In genomic region chr12:95513599-95513998, GRCh38 we compare ENCODE assay signal across 4 cellular contexts.
TF ChIP-seq lines count a peak whose summit lies in the region.

No MANE protein-coding gene starts in this region.

TF ChIP-seq in GM12891, 5 proteins besides CTCF, POLR2A, EP300 and RAD21:
- no peak for TF ChIP-seq TAF1 (IDR thresholded peaks at IDR 0.05; ENCODE audit: low read depth, low read length)

TF ChIP-seq in GM23338, 12 proteins besides CTCF, POLR2A, EP300 and RAD21 (continues in another document):
- TF ChIP-seq EZH2 (IDR thresholded peaks at IDR 0.05; ENCODE audit: low read depth, unreplicated experiment) (no peak), STAT1 (IDR thresholded peaks at IDR 0.05; ENCODE audit: unreplicated experiment) (no peak), POLR2AphosphoS5 (IDR thresholded peaks at IDR 0.05; ENCODE audit: low read depth) (no peak), NANOG (IDR thresholded peaks at IDR 0.05; ENCODE audit: borderline replicate concordance) (no peak), EZH2phosphoT487 (IDR thresholded peaks at IDR 0.05; ENCODE audit: unreplicated experiment) (no peak), ZNF114 (CRISPR knock-in tag; IDR thresholded peaks at IDR 0.05) (no peak), ETS1 (IDR thresholded peaks at IDR 0.05) (no peak), JUNB (IDR thresholded peaks at IDR 0.05; ENCODE audit: unreplicated experiment) (no peak), CREB1 (CRISPR knock-in tag; IDR thresholded peaks at IDR 0.05; ENCODE audit: low read depth) (no peak), ZNF331 (CRISPR knock-in tag; IDR thresholded peaks at IDR 0.05; ENCODE audit: low read depth) (no peak)
- TF ChIP-seq, protein P1, sequence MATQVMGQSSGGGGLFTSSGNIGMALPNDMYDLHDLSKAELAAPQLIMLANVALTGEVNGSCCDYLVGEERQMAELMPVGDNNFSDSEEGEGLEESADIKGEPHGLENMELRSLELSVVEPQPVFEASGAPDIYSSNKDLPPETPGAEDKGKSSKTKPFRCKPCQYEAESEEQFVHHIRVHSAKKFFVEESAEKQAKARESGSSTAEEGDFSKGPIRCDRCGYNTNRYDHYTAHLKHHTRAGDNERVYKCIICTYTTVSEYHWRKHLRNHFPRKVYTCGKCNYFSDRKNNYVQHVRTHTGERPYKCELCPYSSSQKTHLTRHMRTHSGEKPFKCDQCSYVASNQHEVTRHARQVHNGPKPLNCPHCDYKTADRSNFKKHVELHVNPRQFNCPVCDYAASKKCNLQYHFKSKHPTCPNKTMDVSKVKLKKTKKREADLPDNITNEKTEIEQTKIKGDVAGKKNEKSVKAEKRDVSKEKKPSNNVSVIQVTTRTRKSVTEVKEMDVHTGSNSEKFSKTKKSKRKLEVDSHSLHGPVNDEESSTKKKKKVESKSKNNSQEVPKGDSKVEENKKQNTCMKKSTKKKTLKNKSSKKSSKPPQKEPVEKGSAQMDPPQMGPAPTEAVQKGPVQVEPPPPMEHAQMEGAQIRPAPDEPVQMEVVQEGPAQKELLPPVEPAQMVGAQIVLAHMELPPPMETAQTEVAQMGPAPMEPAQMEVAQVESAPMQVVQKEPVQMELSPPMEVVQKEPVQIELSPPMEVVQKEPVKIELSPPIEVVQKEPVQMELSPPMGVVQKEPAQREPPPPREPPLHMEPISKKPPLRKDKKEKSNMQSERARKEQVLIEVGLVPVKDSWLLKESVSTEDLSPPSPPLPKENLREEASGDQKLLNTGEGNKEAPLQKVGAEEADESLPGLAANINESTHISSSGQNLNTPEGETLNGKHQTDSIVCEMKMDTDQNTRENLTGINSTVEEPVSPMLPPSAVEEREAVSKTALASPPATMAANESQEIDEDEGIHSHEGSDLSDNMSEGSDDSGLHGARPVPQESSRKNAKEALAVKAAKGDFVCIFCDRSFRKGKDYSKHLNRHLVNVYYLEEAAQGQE (IDR thresholded peaks at IDR 0.05; ENCODE audit: unreplicated experiment), result no peak

TF ChIP-seq in HEK293, 187 proteins besides CTCF, POLR2A, EP300 and RAD21:
- TF ChIP-seq ZNF558 (tag by site-specific recombination; IDR thresholded peaks at IDR 0.05), result peak; percentile 98
- TF ChIP-seq ZNF404 (tag by site-specific recombination; IDR thresholded peaks at IDR 0.05), result no peak

TF ChIP-seq in GM12878, 131 proteins besides CTCF, POLR2A, EP300 and RAD21:
- TF ChIP-seq KLF5 (IDR thresholded peaks at IDR 0.05; ENCODE audit: partially characterized antibody), result no peak
- TF ChIP-seq SMAD5 (IDR thresholded peaks at IDR 0.05; ENCODE audit: low read depth), result no peak
- TF ChIP-seq HSF1 (IDR thresholded peaks at IDR 0.05; ENCODE audit: low read depth, low read length), result no peak
- TF ChIP-seq NR2C1 (IDR thresholded peaks at IDR 0.05), result no peak
- TF ChIP-seq, protein P2, sequence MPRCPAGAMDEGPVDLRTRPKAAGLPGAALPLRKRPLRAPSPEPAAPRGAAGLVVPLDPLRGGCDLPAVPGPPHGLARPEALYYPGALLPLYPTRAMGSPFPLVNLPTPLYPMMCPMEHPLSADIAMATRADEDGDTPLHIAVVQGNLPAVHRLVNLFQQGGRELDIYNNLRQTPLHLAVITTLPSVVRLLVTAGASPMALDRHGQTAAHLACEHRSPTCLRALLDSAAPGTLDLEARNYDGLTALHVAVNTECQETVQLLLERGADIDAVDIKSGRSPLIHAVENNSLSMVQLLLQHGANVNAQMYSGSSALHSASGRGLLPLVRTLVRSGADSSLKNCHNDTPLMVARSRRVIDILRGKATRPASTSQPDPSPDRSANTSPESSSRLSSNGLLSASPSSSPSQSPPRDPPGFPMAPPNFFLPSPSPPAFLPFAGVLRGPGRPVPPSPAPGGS (IDR thresholded peaks at IDR 0.05; ENCODE audit: borderline replicate concordance, insufficient read depth, low read depth, low read length, poor library complexity, severe bottlenecking), result no peak
- TF ChIP-seq, protein P3, sequence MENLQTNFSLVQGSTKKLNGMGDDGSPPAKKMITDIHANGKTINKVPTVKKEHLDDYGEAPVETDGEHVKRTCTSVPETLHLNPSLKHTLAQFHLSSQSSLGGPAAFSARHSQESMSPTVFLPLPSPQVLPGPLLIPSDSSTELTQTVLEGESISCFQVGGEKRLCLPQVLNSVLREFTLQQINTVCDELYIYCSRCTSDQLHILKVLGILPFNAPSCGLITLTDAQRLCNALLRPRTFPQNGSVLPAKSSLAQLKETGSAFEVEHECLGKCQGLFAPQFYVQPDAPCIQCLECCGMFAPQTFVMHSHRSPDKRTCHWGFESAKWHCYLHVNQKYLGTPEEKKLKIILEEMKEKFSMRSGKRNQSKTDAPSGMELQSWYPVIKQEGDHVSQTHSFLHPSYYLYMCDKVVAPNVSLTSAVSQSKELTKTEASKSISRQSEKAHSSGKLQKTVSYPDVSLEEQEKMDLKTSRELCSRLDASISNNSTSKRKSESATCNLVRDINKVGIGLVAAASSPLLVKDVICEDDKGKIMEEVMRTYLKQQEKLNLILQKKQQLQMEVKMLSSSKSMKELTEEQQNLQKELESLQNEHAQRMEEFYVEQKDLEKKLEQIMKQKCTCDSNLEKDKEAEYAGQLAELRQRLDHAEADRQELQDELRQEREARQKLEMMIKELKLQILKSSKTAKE (IDR thresholded peaks at IDR 0.05; ENCODE audit: low read depth, poor library complexity, severe bottlenecking), result no peak
- TF ChIP-seq BRCA1 (IDR thresholded peaks at IDR 0.05; ENCODE audit: low read depth, low read length), result no peak
- TF ChIP-seq POLR2AphosphoS2 (IDR thresholded peaks at IDR 0.05; ENCODE audit: low read depth, low read length), result no peak
- no peak for TF ChIP-seq PAX5 (IDR thresholded peaks at IDR 0.05; ENCODE audit: borderline replicate concordance, low read depth, low read length)
- TF ChIP-seq, protein P4, sequence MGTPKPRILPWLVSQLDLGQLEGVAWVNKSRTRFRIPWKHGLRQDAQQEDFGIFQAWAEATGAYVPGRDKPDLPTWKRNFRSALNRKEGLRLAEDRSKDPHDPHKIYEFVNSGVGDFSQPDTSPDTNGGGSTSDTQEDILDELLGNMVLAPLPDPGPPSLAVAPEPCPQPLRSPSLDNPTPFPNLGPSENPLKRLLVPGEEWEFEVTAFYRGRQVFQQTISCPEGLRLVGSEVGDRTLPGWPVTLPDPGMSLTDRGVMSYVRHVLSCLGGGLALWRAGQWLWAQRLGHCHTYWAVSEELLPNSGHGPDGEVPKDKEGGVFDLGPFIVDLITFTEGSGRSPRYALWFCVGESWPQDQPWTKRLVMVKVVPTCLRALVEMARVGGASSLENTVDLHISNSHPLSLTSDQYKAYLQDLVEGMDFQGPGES (IDR thresholded peaks at IDR 0.05), result no peak
- TF ChIP-seq NFIC (IDR thresholded peaks at IDR 0.05; ENCODE audit: low read depth, low read length), result no peak
- no peak for TF ChIP-seq SMARCA5 (IDR thresholded peaks at IDR 0.05)
- no peak for TF ChIP-seq BHLHE40 (IDR thresholded peaks at IDR 0.05; ENCODE audit: borderline replicate concordance in 1 of 2, low read depth in 2 of 2, low read length in 1 of 2)
- no peak for TF ChIP-seq SUPT20H (IDR thresholded peaks at IDR 0.05; ENCODE audit: borderline replicate concordance, control insufficient read depth, low read depth, low read length)
- no peak for TF ChIP-seq STAT3 (IDR thresholded peaks at IDR 0.05; ENCODE audit: low read depth, low read length)
- TF ChIP-seq EGR1 (IDR thresholded peaks at IDR 0.05; ENCODE audit: borderline replicate concordance in 1 of 2, low read depth in 2 of 2, low read length in 2 of 2), result no peak
- TF ChIP-seq GATAD2B (conservative IDR thresholded peaks at IDR 0.05; ENCODE audit: low read depth), result no peak
- TF ChIP-seq, protein P5, sequence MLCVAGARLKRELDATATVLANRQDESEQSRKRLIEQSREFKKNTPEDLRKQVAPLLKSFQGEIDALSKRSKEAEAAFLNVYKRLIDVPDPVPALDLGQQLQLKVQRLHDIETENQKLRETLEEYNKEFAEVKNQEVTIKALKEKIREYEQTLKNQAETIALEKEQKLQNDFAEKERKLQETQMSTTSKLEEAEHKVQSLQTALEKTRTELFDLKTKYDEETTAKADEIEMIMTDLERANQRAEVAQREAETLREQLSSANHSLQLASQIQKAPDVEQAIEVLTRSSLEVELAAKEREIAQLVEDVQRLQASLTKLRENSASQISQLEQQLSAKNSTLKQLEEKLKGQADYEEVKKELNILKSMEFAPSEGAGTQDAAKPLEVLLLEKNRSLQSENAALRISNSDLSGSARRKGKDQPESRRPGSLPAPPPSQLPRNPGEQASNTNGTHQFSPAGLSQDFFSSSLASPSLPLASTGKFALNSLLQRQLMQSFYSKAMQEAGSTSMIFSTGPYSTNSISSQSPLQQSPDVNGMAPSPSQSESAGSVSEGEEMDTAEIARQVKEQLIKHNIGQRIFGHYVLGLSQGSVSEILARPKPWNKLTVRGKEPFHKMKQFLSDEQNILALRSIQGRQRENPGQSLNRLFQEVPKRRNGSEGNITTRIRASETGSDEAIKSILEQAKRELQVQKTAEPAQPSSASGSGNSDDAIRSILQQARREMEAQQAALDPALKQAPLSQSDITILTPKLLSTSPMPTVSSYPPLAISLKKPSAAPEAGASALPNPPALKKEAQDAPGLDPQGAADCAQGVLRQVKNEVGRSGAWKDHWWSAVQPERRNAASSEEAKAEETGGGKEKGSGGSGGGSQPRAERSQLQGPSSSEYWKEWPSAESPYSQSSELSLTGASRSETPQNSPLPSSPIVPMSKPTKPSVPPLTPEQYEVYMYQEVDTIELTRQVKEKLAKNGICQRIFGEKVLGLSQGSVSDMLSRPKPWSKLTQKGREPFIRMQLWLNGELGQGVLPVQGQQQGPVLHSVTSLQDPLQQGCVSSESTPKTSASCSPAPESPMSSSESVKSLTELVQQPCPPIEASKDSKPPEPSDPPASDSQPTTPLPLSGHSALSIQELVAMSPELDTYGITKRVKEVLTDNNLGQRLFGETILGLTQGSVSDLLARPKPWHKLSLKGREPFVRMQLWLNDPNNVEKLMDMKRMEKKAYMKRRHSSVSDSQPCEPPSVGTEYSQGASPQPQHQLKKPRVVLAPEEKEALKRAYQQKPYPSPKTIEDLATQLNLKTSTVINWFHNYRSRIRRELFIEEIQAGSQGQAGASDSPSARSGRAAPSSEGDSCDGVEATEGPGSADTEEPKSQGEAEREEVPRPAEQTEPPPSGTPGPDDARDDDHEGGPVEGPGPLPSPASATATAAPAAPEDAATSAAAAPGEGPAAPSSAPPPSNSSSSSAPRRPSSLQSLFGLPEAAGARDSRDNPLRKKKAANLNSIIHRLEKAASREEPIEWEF (IDR thresholded peaks at IDR 0.05; ENCODE audit: insufficient replicate concordance, low read depth, low read length), result no peak
TF ChIP-seq in GM12878: peak in this region for 0.
